ENCODE assay signal across 19 cellular contexts in the genomic region with DNA sequence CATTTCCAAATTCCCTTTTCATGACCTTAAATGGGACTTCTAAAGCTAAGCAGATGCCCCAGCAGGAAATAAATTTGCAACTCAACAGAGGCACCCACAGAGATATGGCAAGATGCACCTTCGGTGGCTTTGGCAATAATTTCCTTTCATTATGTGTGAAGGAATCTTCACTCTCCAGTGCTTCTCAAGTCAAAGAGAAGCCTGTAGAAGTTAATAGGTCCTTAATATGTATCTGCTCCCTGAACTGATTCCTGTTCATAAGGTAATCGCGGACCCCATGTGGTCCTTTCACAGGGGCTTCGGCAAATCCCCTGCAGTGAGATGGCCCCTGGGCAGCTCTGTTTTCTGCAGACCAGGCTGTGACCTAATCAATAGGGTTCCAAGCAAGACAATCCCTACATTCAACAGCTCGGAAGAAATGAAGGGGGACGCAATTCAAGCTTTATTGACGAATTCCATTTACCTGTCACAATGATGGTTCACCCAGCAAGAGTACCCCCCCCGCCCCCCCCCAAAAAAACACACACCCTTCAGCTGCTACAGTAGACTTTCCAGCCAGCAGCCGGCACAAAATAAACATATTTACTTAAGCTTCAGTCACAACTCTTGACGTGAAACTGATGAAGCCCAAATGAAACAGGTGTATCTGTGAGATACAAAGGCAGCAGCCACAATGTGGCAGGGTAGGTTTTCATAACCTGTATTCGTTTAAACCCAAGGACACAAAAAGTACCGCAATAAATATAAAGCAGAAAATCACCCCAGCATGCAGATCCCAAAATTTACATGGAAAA. TPM values are rescaled to one million over a fixed set of nuclear protein-coding genes. Genes with fewer than 3 reads are reported as not detected.
DNase-seq lines count a peak whose midpoint lies in the region; ATAC-seq and TF ChIP-seq lines count a peak whose summit lies in the region.
"Had no signal": no experiment of that assay in that cellular context is flagged by ENCODE, and none has a peak within 500 bp of the region (broad histone marks: within the 10 kb centered on the region; RNA-seq: fewer than 3 reads in every experiment).

No MANE protein-coding gene starts in this region.

- no peak for TF ChIP-seq POLR2A in erythroblast (IDR thresholded peaks at IDR 0.05; ENCODE audit: low read length)

- H3K9me3 Mint-ChIP-seq in GM23338 = no peaks in the 10 kb centered on the region

- no peaks in the 10 kb centered on the region for H4K20me1 ChIP-seq in GM23338 (replicated peaks; ENCODE audit: insufficient read depth)
- H4K20me1 ChIP-seq in mammary epithelial cell (ENCODE audit: insufficient read depth, low read length) = peaks cover 31% of the 10 kb centered on the region

- no peak overlapping the region for H2BK12ac ChIP-seq in neuronal stem cell (ENCODE audit: low read length)

- no peak overlapping the region for H4K8ac ChIP-seq in neuronal stem cell (ENCODE audit: low read depth, low read length)

- H3K79me1 ChIP-seq in neuronal stem cell (ENCODE audit: low read depth, low read length) = no peaks in the 10 kb centered on the region

- no peak overlapping the region for H2BK120ac ChIP-seq in neuronal stem cell (ENCODE audit: low read depth, low read length)

- H3K27me3 ChIP-seq in GM23338 (ENCODE audit: insufficient read depth) (peaks cover 11% of the 10 kb centered on the region), neuronal stem cell (ENCODE audit: control insufficient read depth in 3 of 3, insufficient read depth in 3 of 3, low read depth in 1 of 3, low read length in 3 of 3) (no peaks in the 10 kb centered on the region), mammary epithelial cell (ENCODE audit: insufficient read depth, low read length) (no peaks in the 10 kb centered on the region)
- H3K27me3 ChIP-seq: foreskin keratinocyte, suprapubic skin had no signal

- peak overlapping the region; percentile 40 for H3K4me3 ChIP-seq in GM23338
- H3K4me3 ChIP-seq in epithelial cell of proximal tubule (ENCODE audit: low read depth, low read length) = peak overlapping the region; percentile 28
- H3K4me3 ChIP-seq in neuronal stem cell (ENCODE audit: low read length in 2 of 2) = no peak overlapping the region
- H3K4me3 ChIP-seq in mammary epithelial cell (replicated peaks in 1 of 3; ENCODE audit: insufficient read depth in 1 of 3, low read depth in 2 of 3, low read length in 3 of 3) = no peak overlapping the region
- H3K4me3 ChIP-seq: dorsolateral prefrontal cortex, smooth muscle cell, suprapubic skin had no signal

- no peak overlapping the region for H2AK5ac ChIP-seq in neuronal stem cell (ENCODE audit: low read depth, low read length)

- H3K9me3 ChIP-seq in neuronal stem cell (replicated peaks in 1 of 2; ENCODE audit: control insufficient read depth in 2 of 2, insufficient read depth in 1 of 2, low read depth in 1 of 2, low read length in 2 of 2) (peaks cover 6 to 8% of the 10 kb centered on the region in 2 donors), mammary epithelial cell (replicated peaks; ENCODE audit: insufficient read depth, low read length) (no peaks in the 10 kb centered on the region)
- H3K9me3 ChIP-seq: suprapubic skin had no signal

- no peak overlapping the region for H2BK15ac ChIP-seq in neuronal stem cell (ENCODE audit: low read length)

- TF ChIP-seq CTCF in GM23338 (conservative IDR thresholded peaks at IDR 0.05; ENCODE audit: low read depth in 2 of 2) (no peak), epithelial cell of proximal tubule (conservative IDR thresholded peaks at IDR 0.05; ENCODE audit: low read depth, low read length) (no peak), mammary epithelial cell (conservative IDR thresholded peaks at IDR 0.05 in 1 of 2, IDR thresholded peaks at IDR 0.05 in 1 of 2; ENCODE audit: extremely low read depth in 1 of 2, insufficient read depth in 1 of 2, low read depth in 1 of 2, low read length in 2 of 2) (no peak)

- H3K36me3 ChIP-seq in GM23338 (ENCODE audit: insufficient read depth) (no peaks in the 10 kb centered on the region; the same call in 1 of the 2 replicates), neuronal stem cell (replicated peaks in 1 of 2; ENCODE audit: control insufficient read depth in 2 of 2, insufficient read depth in 2 of 2, low read length in 2 of 2) (peaks cover 3 to 30% of the 10 kb centered on the region in 2 donors), mammary epithelial cell (ENCODE audit: insufficient read depth, low read length) (peaks cover 23% of the 10 kb centered on the region)
- H3K36me3 ChIP-seq: suprapubic skin had no signal

- H3K4ac ChIP-seq in neuronal stem cell (ENCODE audit: low read length) = no peak overlapping the region

- peaks cover 21% of the 10 kb centered on the region for H3K36me3 Mint-ChIP-seq in GM23338 (ENCODE audit: low read depth)
- H3K36me3 Mint-ChIP-seq: CD4-positive, CD25-positive, alpha-beta regulatory T cell had no signal

- no peak overlapping the region for H2BK5ac ChIP-seq in neuronal stem cell (ENCODE audit: low read length)

- H3K27ac ChIP-seq in GM23338 (ENCODE audit: low read depth) = peak overlapping the region; percentile 79
- H3K27ac ChIP-seq in neuronal stem cell (replicated peaks; ENCODE audit: low read length) = peak overlapping the region; percentile 39
- no peak overlapping the region for H3K27ac ChIP-seq in mammary epithelial cell (ENCODE audit: insufficient read depth, low read depth, low read length)
- H3K27ac ChIP-seq: foreskin keratinocyte, suprapubic skin had no signal

- peak; percentile 67 for DNase-seq in GM23338 (ENCODE audit: low spot score)
- peak; percentile 42 for DNase-seq in NCI-H2196 (lab: John Stamatoyannopoulos, UW; ENCODE audit: unreplicated experiment)
- DNase-seq in epithelial cell of proximal tubule (ENCODE audit: low read depth) = no peak
- no peak for DNase-seq in neuronal stem cell (ENCODE audit: low spot score)
- no peak for DNase-seq in DMS79 treated with DMSO at 0.1 percent for 48 hours (lab: John Stamatoyannopoulos, UW)
- no peak for DNase-seq in erythroblast (lab: John Stamatoyannopoulos, UW)
- DNase-seq in mammary epithelial cell = no peak
- DNase-seq: activated CD4-positive, alpha-beta T cell treated with anti-CD3 and anti-CD28 coated beads, Interleukin-2, amount 10 ng/mL, durations not matched to agents 24 days and 14 days; aorta; CD4-positive, CD25-positive, alpha-beta regulatory T cell; dorsolateral prefrontal cortex; foreskin keratinocyte; KBM-7; NCI-H2081 treated with DMSO at 0.1 percent for 48 hours; nephron progenitor cell had no signal

- dilution Hi-C loops in mammary epithelial cell (cut with HindIII; ENCODE audit: low sequenced_read_pairs) = no loop called here

- ATAC-seq in GM23338 = peak; percentile 79
- ATAC-seq in HG03571 (IDR thresholded peaks at IDR 0.05; ENCODE audit: unreplicated experiment) = no peak
- ATAC-seq: foreskin keratinocyte had no signal

- no peaks in the 10 kb centered on the region for H3K9me2 ChIP-seq in GM23338 (ENCODE audit: insufficient read depth)

- H3K27me3 Mint-ChIP-seq in GM23338 (ENCODE audit: insufficient read depth, low read depth, poor library complexity) = peaks cover 8% of the 10 kb centered on the region
- H3K27me3 Mint-ChIP-seq: activated CD4-positive, alpha-beta T cell treated with anti-CD3 and anti-CD28 coated beads, Interleukin-2, amount 10 ng/mL, durations not matched to agents 24 days and 14 days; CD4-positive, CD25-positive, alpha-beta regulatory T cell had no signal

- peaks cover 65% of the 10 kb centered on the region for H3K4me1 Mint-ChIP-seq in GM23338
- H3K4me1 Mint-ChIP-seq: activated CD4-positive, alpha-beta T cell treated with anti-CD3 and anti-CD28 coated beads, Interleukin-2, amount 10 ng/mL, durations not matched to agents 24 days and 14 days had no signal

- H3K23ac ChIP-seq in neuronal stem cell (ENCODE audit: low read depth, low read length, poor library complexity) = no peak overlapping the region

- H3K4me1 ChIP-seq in GM23338 (ENCODE audit: insufficient read depth) (peaks cover 63% of the 10 kb centered on the region), neuronal stem cell (ENCODE audit: control insufficient read depth in 2 of 2, insufficient read depth in 1 of 2, low read depth in 1 of 2, low read length in 2 of 2) (peaks cover 16 to 30% of the 10 kb centered on the region in 2 donors), mammary epithelial cell (ENCODE audit: insufficient read depth, low read length) (peaks cover 38% of the 10 kb centered on the region)

- BruUV-seq in mammary epithelial cell (replicated peaks; lab: Mats Ljungman, UMichigan) = no TSS peak

- H3K79me2 ChIP-seq in GM23338 (replicated peaks; ENCODE audit: insufficient read depth) = peaks cover 80% of the 10 kb centered on the region
- H3K79me2 ChIP-seq in mammary epithelial cell (ENCODE audit: insufficient read depth, low read length) = peaks cover 98% of the 10 kb centered on the region

- intact Hi-C loops in mammary epithelial cell (cut with micrococcal nuclease) = no loop called here

- peak overlapping the region; percentile 88 for H3K27ac Mint-ChIP-seq in GM23338
- H3K27ac Mint-ChIP-seq: activated CD4-positive, alpha-beta T cell treated with anti-CD3 and anti-CD28 coated beads, Interleukin-2, amount 10 ng/mL, durations not matched to agents 24 days and 14 days; CD4-positive, CD25-positive, alpha-beta regulatory T cell; nephron progenitor cell; T-helper 1 cell treated with Interleukin-12 subunit alpha and Interleukin-12 subunit beta and Interleukin-4 antibody, amounts not matched to agents 30 μg/mL and 1 μg/mL, for 36 hours had no signal

- in situ Hi-C loops in mammary epithelial cell (cut with MboI; ENCODE audit: low sequenced_read_pairs in 2 of 2) = no loop called here

- H3K4me3 Mint-ChIP-seq in GM23338 = peak overlapping the region; percentile 57
- H3K4me3 Mint-ChIP-seq: activated CD4-positive, alpha-beta T cell treated with anti-CD3 and anti-CD28 coated beads, Interleukin-2, amount 10 ng/mL, durations not matched to agents 24 days and 14 days; CD4-positive, CD25-positive, alpha-beta regulatory T cell; nephron progenitor cell; T-helper 1 cell treated with Interleukin-12 subunit alpha and Interleukin-12 subunit beta and Interleukin-4 antibody, amounts not matched to agents 30 μg/mL and 1 μg/mL, for 36 hours had no signal

- CTCF ChIA-PET in mammary epithelial cell (lab: Charles Lee; ENCODE audit: low non-redundant PET) = no interaction called here

- H3K9ac ChIP-seq in neuronal stem cell (ENCODE audit: low read depth, low read length, poor library complexity) = no peak overlapping the region
- no peak overlapping the region for H3K9ac ChIP-seq in mammary epithelial cell (ENCODE audit: insufficient read depth, low read length)

- H3F3A ChIP-seq in GM23338 (replicated peaks; ENCODE audit: low read depth) = 0 out of 2 replicates have a peak, but pooled peaks cover 3% of the 10 kb centered on the region

- peak overlapping the region; percentile 59 for H3K4me2 ChIP-seq in GM23338
- peak overlapping the region; percentile 29 for H3K4me2 ChIP-seq in neuronal stem cell (ENCODE audit: insufficient read depth, low read length, poor library complexity, severe bottlenecking)
- no peak overlapping the region for H3K4me2 ChIP-seq in mammary epithelial cell (ENCODE audit: insufficient read depth, low read depth, low read length)
- H3K4me2 ChIP-seq: smooth muscle cell had no signal

- H2AFZ ChIP-seq in GM23338 (no peak overlapping the region), neuronal stem cell (ENCODE audit: low read length) (no peak overlapping the region), mammary epithelial cell (ENCODE audit: low read depth, low read length) (no peak overlapping the region)

- H4K91ac ChIP-seq in neuronal stem cell (ENCODE audit: low read depth, low read length, poor library complexity) = no peak overlapping the region

- WGBS in neuronal stem cell (ENCODE audit: extremely low coverage in 2 of 2, insufficient read length in 2 of 2, insufficient replicate concordance in 1 of 2), 2 donors = no CpG with 5 or more reads among the region's 12 CpGs
- WGBS in mammary epithelial cell (ENCODE audit: low coverage, missing lambda C conversion rate) = 92% methylated on average over 11 of the region's 12 CpGs

- H3K18ac ChIP-seq in neuronal stem cell (ENCODE audit: low read length) = no peak overlapping the region

- no peak overlapping the region for H3K14ac ChIP-seq in neuronal stem cell (ENCODE audit: low read length)

RNA-seq across cellular contexts. Expression of a gene that starts 35.3 kb away (rescaled TPM):
- 124 and 137 TPM in 2 replicates for total RNA-seq in GM23338 (2014; rRNA removed; shearing (Covaris generic))
- polyA plus RNA-seq in GM23338 (2016; fragmentation: Nextera tagmentation; extraction: Ambion mirVana) (31.3 and 37.6 TPM in 2 replicates), mammary epithelial cell (307 TPM)
- total RNA-seq in epithelial cell of proximal tubule (109 and 178 TPM in 2 replicates), mammary epithelial cell (1,000 to 10,000 TPM in 1 of 2 donors, 100 to 1,000 TPM in 1; 773 to 1,267 TPM)
- 52.9 TPM for polyA plus RNA-seq in neuronal stem cell (2013, experiment 1 of 2)
- 54.3 TPM for polyA plus RNA-seq in neuronal stem cell (2013, experiment 2 of 2)
- 1,946 TPM for polyA minus RNA-seq in mammary epithelial cell
- total RNA-seq: CD4-positive, CD25-positive, alpha-beta regulatory T cell had no signal

Comparison
In these comparisons a context has a peak if more than half of its experiments do, and no peak if none do; other contexts are left out.
1. DNase-seq: peak in GM23338 (single experiment) and NCI-H2196 (single experiment); none in epithelial cell of proximal tubule (single experiment), neuronal stem cell (single experiment), DMS79 treated with DMSO at 0.1 percent for 48 hours (single experiment), erythroblast (0 of 2) and mammary epithelial cell (single experiment).
2. H3K4me3 ChIP-seq: peak in GM23338 (single experiment) and epithelial cell of proximal tubule (single experiment); none in neuronal stem cell (0 of 2) and mammary epithelial cell (0 of 3).